16 cellular contexts compared by ENCODE assay signal in genomic region chr17:40157972-40158371, GRCh38. TPM values are rescaled to one million over a fixed set of nuclear protein-coding genes. Genes with fewer than 3 reads are reported as not detected.
A peak's percentile ranks its signal among the peaks of the same experiment; 100 is the strongest.
DNase-seq lines count a peak whose midpoint lies in the region; ATAC-seq and TF ChIP-seq lines count a peak whose summit lies in the region.
"Had no signal": no experiment of that assay in that cellular context is flagged by ENCODE, and none has a peak within 500 bp of the region (broad histone marks: within the 10 kb centered on the region; RNA-seq: fewer than 3 reads in every experiment).

No MANE protein-coding gene starts in this region.

- H3K4me3 Mint-ChIP-seq in naive thymus-derived CD4-positive, alpha-beta T cell = peak overlapping the region in 1 of 10 donors; percentile 11

- DNase-seq in CD1c-positive myeloid dendritic cell (ENCODE audit: extremely low spot score) = peak; percentile 28
- peak in 1 of 2 experiments; percentile 38 for DNase-seq in HL-60 (ENCODE audit: low read depth in 1 of 2, low spot score in 1 of 2)
- peak; percentile 36 for DNase-seq in amniotic epithelial cell (ENCODE audit: low read depth)
- no peak for DNase-seq in naive thymus-derived CD4-positive, alpha-beta T cell
- no peak for DNase-seq in aorta
- DNase-seq: activated CD4-positive, CD25-positive, alpha-beta regulatory T cell; COR-L47; hippocampal formation; left ventricle myocardium superior; NCI-H187 treated with DMSO at 0.1 percent for 48 hours; NCI-H526; sigmoid colon; substantia nigra had no signal

- H3K36me3 Mint-ChIP-seq in naive thymus-derived CD4-positive, alpha-beta T cell = peaks cover 0 to 35% (median 11%) of the 10 kb centered on the region in 5 donors

- no peaks in the 10 kb centered on the region for H3K27me3 ChIP-seq in HL-60 (ENCODE audit: insufficient read depth, poor library complexity, severe bottlenecking)
- no peaks in the 10 kb centered on the region for H3K27me3 ChIP-seq in naive thymus-derived CD4-positive, alpha-beta T cell (ENCODE audit: control insufficient read depth in 2 of 2, insufficient read depth in 2 of 2, low read length in 2 of 2)
- no peaks in the 10 kb centered on the region for H3K27me3 ChIP-seq in aorta (ENCODE audit: control insufficient read depth in 1 of 2, insufficient read depth in 2 of 2, low read length in 1 of 2)
- H3K27me3 ChIP-seq: sigmoid colon had no signal

- POLR2A ChIA-PET in naive thymus-derived CD4-positive, alpha-beta T cell (lab: Charles Lee) = interaction anchor here (1.1 to 1.4 kb wide), 2 partner anchors 17 to 45 kb away, joined by 3 to 4 read pairs; no protein-coding TSS in a partner anchor

- peaks cover 10 to 42% (median 25%) of the 10 kb centered on the region in 7 donors for H3K4me1 Mint-ChIP-seq in naive thymus-derived CD4-positive, alpha-beta T cell

- CTCF ChIA-PET in naive thymus-derived CD4-positive, alpha-beta T cell (lab: Charles Lee) = interaction anchor here (0.9 to 1.2 kb wide), 3 partner anchors 13 to 132 kb away, joined by 3 read pairs; no protein-coding TSS in a partner anchor

- no peaks in the 10 kb centered on the region for H3K9me3 ChIP-seq in naive thymus-derived CD4-positive, alpha-beta T cell (ENCODE audit: control insufficient read depth in 2 of 3, low read length in 3 of 3)
- H3K9me3 ChIP-seq in aorta (ENCODE audit: control insufficient read depth, low read length) = no peaks in the 10 kb centered on the region
- H3K9me3 ChIP-seq: sigmoid colon had no signal

- no peaks in the 10 kb centered on the region for H3K27me3 Mint-ChIP-seq in naive thymus-derived CD4-positive, alpha-beta T cell

- WGBS in aorta, 2 donors = 82 to 85% methylated on average over 2 of the region's 2 CpGs

- H3K27ac Mint-ChIP-seq in naive thymus-derived CD4-positive, alpha-beta T cell = peak overlapping the region in 7 of 9 donors; percentile 29 to 89 (median 65)

- peaks cover 0 to 5% of the 10 kb centered on the region in 2 donors for H3K4me1 ChIP-seq in naive thymus-derived CD4-positive, alpha-beta T cell (ENCODE audit: control insufficient read depth in 2 of 2, insufficient read depth in 2 of 2, low read length in 2 of 2)
- H3K4me1 ChIP-seq in aorta (ENCODE audit: control insufficient read depth in 1 of 2, insufficient read depth in 2 of 2, low read length in 2 of 2) = no peaks in the 10 kb centered on the region

- H3K27ac ChIP-seq in HL-60 (replicated peaks) (0 out of 2 replicates have a peak overlapping the region, but pooled peaks have one; percentile 6), aorta (ENCODE audit: low read depth in 1 of 2, low read length in 2 of 2) (peak overlapping the region in 1 of 2 donors; percentile 19)
- no peak overlapping the region for H3K27ac ChIP-seq in naive thymus-derived CD4-positive, alpha-beta T cell (ENCODE audit: low read depth, low read length)

- no peak overlapping the region for H3K4me3 ChIP-seq in HL-60 (replicated peaks; ENCODE audit: insufficient read depth, low read length)
- H3K4me3 ChIP-seq in naive thymus-derived CD4-positive, alpha-beta T cell (ENCODE audit: low read length) = no peak overlapping the region
- H3K4me3 ChIP-seq in aorta (ENCODE audit: low read length in 2 of 2) = no peak overlapping the region
- H3K4me3 ChIP-seq: sigmoid colon had no signal

- peaks cover 12 to 38% (median 12%) of the 10 kb centered on the region in 3 experiments for H3K36me3 ChIP-seq in naive thymus-derived CD4-positive, alpha-beta T cell (ENCODE audit: control insufficient read depth in 2 of 3, insufficient read depth in 3 of 3, low read length in 3 of 3)
- peaks cover 0 to 5% of the 10 kb centered on the region in 2 donors for H3K36me3 ChIP-seq in aorta (ENCODE audit: control insufficient read depth in 1 of 2, insufficient read depth in 2 of 2, low read length in 1 of 2)

- TF ChIP-seq CTCF in HL-60 (IDR thresholded peaks at IDR 0.05; ENCODE audit: insufficient read depth, low read length) = no peak

- no peak for ATAC-seq in naive thymus-derived CD4-positive, alpha-beta T cell
- ATAC-seq in aorta (ENCODE audit: low FRiP score) (no peak), HG02884 (IDR thresholded peaks at IDR 0.05; ENCODE audit: unreplicated experiment) (no peak), HG02938 (IDR thresholded peaks at IDR 0.05; ENCODE audit: unreplicated experiment) (no peak)
- ATAC-seq: left ventricle myocardium superior, Right ventricle myocardium inferior had no signal

- intact Hi-C loops in naive thymus-derived CD4-positive, alpha-beta T cell (cut with micrococcal nuclease) = no loop called here
- intact Hi-C loops in aorta (cut with DNase I) = no loop called here

- no peaks in the 10 kb centered on the region for H3K9me3 Mint-ChIP-seq in naive thymus-derived CD4-positive, alpha-beta T cell

RNA-seq across cellular contexts. Expression of gene CASC3, which starts 17.6 kb away (rescaled TPM):
- total RNA-seq in naive thymus-derived CD4-positive, alpha-beta T cell = 100 to 1,000 TPM in 4 of 5 experiments, 10 to 100 TPM in 1; 93.4 to 160 (median 144) TPM
- polyA plus RNA-seq in naive thymus-derived CD4-positive, alpha-beta T cell = 10 to 100 TPM; 43.5 to 51.5 TPM
- total RNA-seq in aorta = 100 to 1,000 TPM; 115 to 116 TPM
- polyA plus RNA-seq in aorta = 10 to 100 TPM; 68.3 to 94.7 TPM

RNA-seq across cellular contexts. Expression of gene RAPGEFL1, which starts 19.3 kb away (rescaled TPM):
- total RNA-seq in naive thymus-derived CD4-positive, alpha-beta T cell = 10 to 100 TPM in 1 of 5 experiments, 1 to 10 TPM in 4; 5.0 to 10.7 (median 6.3) TPM
- polyA plus RNA-seq in naive thymus-derived CD4-positive, alpha-beta T cell = under 1 TPM; 0.24 to 0.47 TPM
- total RNA-seq in aorta = 10 to 100 TPM; 13.9 to 16.6 TPM
- 1 to 10 TPM; 6.4 to 8.5 TPM for polyA plus RNA-seq in aorta

RNA-seq across cellular contexts. Expression of gene MSL1, which starts 36.2 kb away (rescaled TPM):
- 100 to 1,000 TPM in 4 of 5 experiments, 10 to 100 TPM in 1; 97.0 to 145 (median 113) TPM for total RNA-seq in naive thymus-derived CD4-positive, alpha-beta T cell
- polyA plus RNA-seq in naive thymus-derived CD4-positive, alpha-beta T cell = 10 to 100 TPM in 1 of 2 donors, 1 to 10 TPM in 1; 8.0 to 11.3 TPM
- 100 to 1,000 TPM in 1 of 2 donors, 10 to 100 TPM in 1; 81.0 to 100 TPM for total RNA-seq in aorta
- 100 to 1,000 TPM in 1 of 2 donors, 10 to 100 TPM in 1; 21.2 to 171 TPM for polyA plus RNA-seq in aorta

RNA-seq across cellular contexts. Expression of gene NR1D1, which starts 57.6 kb away (rescaled TPM):
- total RNA-seq in naive thymus-derived CD4-positive, alpha-beta T cell = 10 to 100 TPM in 4 of 5 experiments, 1 to 10 TPM in 1; 3.6 to 34.2 (median 17.3) TPM
- 10 to 100 TPM in 1 of 2 donors, 1 to 10 TPM in 1; 4.7 to 11.2 TPM for polyA plus RNA-seq in naive thymus-derived CD4-positive, alpha-beta T cell
- 10 to 100 TPM; 18.4 to 53.6 TPM for total RNA-seq in aorta
- 10 to 100 TPM in 1 of 2 donors, 1 to 10 TPM in 1; 8.6 to 28.5 TPM for polyA plus RNA-seq in aorta

Comparison
In these comparisons a context has a peak if more than half of its experiments do, and no peak if none do; other contexts are left out.
1. DNase-seq: peak in CD1c-positive myeloid dendritic cell (single experiment) and amniotic epithelial cell (single experiment); none in naive thymus-derived CD4-positive, alpha-beta T cell (0 of 9) and aorta (0 of 2).